25 cellular contexts compared by ENCODE assay signal in genomic region chr12:118512669-118513068, GRCh38.
"Had no signal": no experiment of that assay in that cellular context is flagged by ENCODE, and none has a peak within 500 bp of the region (broad histone marks: within the 10 kb centered on the region; RNA-seq: fewer than 3 reads in every experiment).

No MANE protein-coding gene starts in this region.

- H3K36me3 ChIP-seq: colonic mucosa, esophagus muscularis mucosa, esophagus squamous epithelium, gastrocnemius medialis, gastroesophageal sphincter, heart left ventricle, heart right ventricle had no signal

- DNase-seq: colonic mucosa; cortex of kidney; dermis blood vessel endothelial cell; dorsolateral prefrontal cortex; effector CD4-positive, alpha-beta T cell; effector CD8-positive, alpha-beta T cell; effector memory CD4-positive, alpha-beta T cell; effector memory CD8-positive, alpha-beta T cell; endodermal cell; erythroblast; esophagus squamous epithelium; foreskin fibroblast; foreskin keratinocyte; foreskin melanocyte; gastrocnemius medialis; glutamatergic neuron; head of caudate nucleus; heart left ventricle; heart right ventricle had no signal

- H3K27me3 ChIP-seq: colonic mucosa, dorsolateral prefrontal cortex, esophagus muscularis mucosa, esophagus squamous epithelium, foreskin keratinocyte, gastrocnemius medialis, gastroesophageal sphincter, heart left ventricle, heart right ventricle had no signal

- H3K4me1 ChIP-seq: colonic mucosa, esophagus squamous epithelium, foreskin keratinocyte, gastrocnemius medialis, gastroesophageal sphincter, heart left ventricle, heart right ventricle had no signal

- ATAC-seq: effector memory CD8-positive, alpha-beta T cell; esophagus mucosa; foreskin keratinocyte; gastrocnemius medialis; gastroesophageal sphincter; heart left ventricle; heart right ventricle had no signal

- H3K27ac Mint-ChIP-seq: dendritic cell treated with granulocyte-macrophage colony-stimulating factor and Interleukin-4, amounts not matched to agents 40 ng/mL and 50 ng/mL, for 4 days; effector memory CD8-positive, alpha-beta T cell; endodermal cell had no signal

- H3K27me3 Mint-ChIP-seq: dendritic cell treated with granulocyte-macrophage colony-stimulating factor and Interleukin-4, amounts not matched to agents 40 ng/mL and 50 ng/mL, for 4 days had no signal

- H3K4me3 ChIP-seq: colonic mucosa, coronary artery, dorsolateral prefrontal cortex, esophagus muscularis mucosa, esophagus squamous epithelium, gastrocnemius medialis, gastroesophageal sphincter, heart left ventricle, heart right ventricle had no signal

- H3K4me3 Mint-ChIP-seq: dendritic cell treated with granulocyte-macrophage colony-stimulating factor and Interleukin-4, amounts not matched to agents 40 ng/mL and 50 ng/mL, for 4 days; effector memory CD8-positive, alpha-beta T cell; endodermal cell had no signal

- H3K27ac ChIP-seq: colonic mucosa, coronary artery, dorsolateral prefrontal cortex, epithelial cell of prostate, esophagus muscularis mucosa, esophagus squamous epithelium, foreskin keratinocyte, gastrocnemius medialis, gastroesophageal sphincter, heart left ventricle, heart right ventricle had no signal

- H3K9me3 ChIP-seq: colonic mucosa, esophagus muscularis mucosa, esophagus squamous epithelium, gastrocnemius medialis, gastroesophageal sphincter, heart left ventricle, heart right ventricle had no signal
